In the genomic region with DNA sequence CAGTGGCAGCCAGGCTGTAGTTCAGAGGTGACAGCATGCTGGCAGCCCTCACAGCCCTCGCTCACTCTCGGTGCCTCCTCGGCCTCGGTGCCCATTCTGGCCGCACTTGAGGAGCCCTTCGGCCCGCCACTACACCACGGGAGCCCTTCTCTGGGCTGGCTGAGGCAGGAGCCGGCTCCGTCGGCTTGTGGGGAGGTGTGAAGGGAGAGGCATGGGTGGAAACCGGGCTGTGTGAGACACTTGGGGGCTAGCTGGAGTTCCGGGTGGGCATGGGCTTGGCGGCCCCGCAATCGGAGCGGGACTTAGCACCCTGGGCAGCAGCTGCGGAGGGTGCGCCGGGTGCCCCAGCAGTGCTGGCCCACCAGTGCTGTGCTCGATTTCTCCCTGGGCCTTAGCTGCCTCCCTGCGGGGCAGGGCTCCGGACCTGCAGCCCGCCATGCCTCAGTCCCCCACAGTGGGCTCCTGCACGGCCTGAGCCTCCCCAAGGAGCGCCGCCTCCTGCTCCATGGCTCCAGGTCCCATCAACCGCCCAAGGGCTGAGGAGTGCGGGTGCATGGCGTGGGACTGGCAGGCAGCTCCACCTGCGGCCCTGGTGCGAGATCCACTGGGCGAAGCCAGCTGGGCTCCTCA, we compare ENCODE assay signal across 35 cellular contexts.
"Had no signal": no experiment of that assay in that cellular context is flagged by ENCODE, and none has a peak within 500 bp of the region (broad histone marks: within the 10 kb centered on the region; RNA-seq: fewer than 3 reads in every experiment).

No MANE protein-coding gene starts in this region.

- H3K4me3 ChIP-seq: MG63 had no signal

- H3K9me3 ChIP-seq: MG63 had no signal

- H3K36me3 ChIP-seq: MG63 had no signal

- DNase-seq: Karpas-422, Kasumi-1, MG63, MM.1S, MV-4-11, NCI-H1048, NCI-H1092, NCI-H1092 treated with DMSO at 0.1 percent for 48 hours, NCI-H1105, NCI-H1105 treated with DMSO at 0.1 percent for 48 hours, NCI-H1417, NCI-H1417 treated with DMSO at 0.1 percent for 48 hours, NCI-H1436, NCI-H1436 treated with DMSO at 0.1 percent for 48 hours, NCI-H146, NCI-H1694, NCI-H1694 treated with DMSO at 0.1 percent for 48 hours, NCI-H187, NCI-H187 treated with DMSO at 0.1 percent for 48 hours, NCI-H1930, NCI-H2029, NCI-H2029 treated with DMSO at 0.1 percent for 48 hours, NCI-H2081, NCI-H2081 treated with DMSO at 0.1 percent for 48 hours, NCI-H2107, NCI-H2171, NCI-H2171 treated with DMSO at 0.1 percent for 48 hours, NCI-H2227 treated with DMSO at 0.1 percent for 48 hours, NCI-H226, NCI-H345, NCI-H446, NCI-H446 treated with DMSO at 0.1 percent for 48 hours, NCI-H510A, NCI-H510A treated with DMSO at 0.1 percent for 48 hours had no signal

- H3K27ac ChIP-seq: KMS-11 had no signal
